Comparison of ENCODE assay signal across 8 cellular contexts in the genomic region with DNA sequence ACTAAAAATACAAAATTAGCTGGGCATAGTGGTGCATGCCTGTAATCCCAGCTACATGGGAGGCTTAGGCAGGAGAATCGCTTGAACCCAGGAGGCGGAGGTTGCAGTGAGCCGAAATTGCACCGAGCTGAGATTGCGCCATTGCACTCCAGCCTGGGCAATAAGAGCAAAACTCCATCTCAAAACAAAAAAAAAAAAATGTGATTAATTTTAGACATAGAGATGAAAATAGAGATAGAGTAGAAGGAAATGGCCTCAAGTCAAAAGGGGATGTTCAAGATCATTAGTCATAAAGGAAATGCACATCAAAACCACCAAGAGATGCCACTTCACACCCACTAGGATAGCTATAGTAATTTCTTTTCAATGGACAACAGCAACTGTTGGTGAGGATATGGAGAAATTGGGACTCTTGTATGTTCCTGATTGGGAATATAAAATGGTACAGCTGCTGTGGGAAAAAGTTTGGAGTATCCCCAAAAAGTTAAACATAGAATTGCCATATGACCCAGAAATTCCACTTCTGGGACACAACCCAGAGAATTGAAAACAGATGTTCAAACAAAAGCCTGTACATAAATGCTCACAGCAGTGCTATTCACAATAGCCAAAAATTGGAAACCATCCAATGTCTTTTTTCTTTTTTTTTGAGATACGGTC. TPM values are rescaled to one million over a fixed set of nuclear protein-coding genes. Genes with fewer than 3 reads are reported as not detected.
DNase-seq lines count a peak whose midpoint lies in the region; ATAC-seq and TF ChIP-seq lines count a peak whose summit lies in the region.

No MANE protein-coding gene starts in this region.

- TF ChIP-seq CTCF in A673 (conservative IDR thresholded peaks at IDR 0.05; ENCODE audit: low read depth, low read length) (no peak), upper lobe of left lung (IDR thresholded peaks at IDR 0.05) (no peak), OCI-LY7 (conservative IDR thresholded peaks at IDR 0.05; ENCODE audit: low read length) (no peak)

- H3K79me2 ChIP-seq in GM23248 (ENCODE audit: insufficient read depth) (no peaks in the 10 kb centered on the region), OCI-LY7 (ENCODE audit: insufficient read depth, low read depth, low read length) (no peaks in the 10 kb centered on the region)

- WGBS in GM23248 (ENCODE audit: low coverage in 1 of 2, low lambda C conversion rate in 2 of 2, missing lambda C conversion rate in 2 of 2), 2 experiments = 46% methylated on average over 6 of the region's 6 CpGs
- WGBS in upper lobe of left lung, 2 donors = 43% methylated on average over 6 of the region's 6 CpGs

- H2AFZ ChIP-seq in GM23248 = no peak overlapping the region
- H2AFZ ChIP-seq in OCI-LY7 (ENCODE audit: low read length) = no peak overlapping the region

- H3K27me3 ChIP-seq in A673 (replicated peaks; ENCODE audit: insufficient read depth, low read depth, low read length, poor library complexity) (no peaks in the 10 kb centered on the region), GM23248 (replicated peaks; ENCODE audit: insufficient read depth) (no peaks in the 10 kb centered on the region), SJSA1 (replicated peaks) (no peaks in the 10 kb centered on the region), upper lobe of left lung (no peaks in the 10 kb centered on the region), MG63 (no peaks in the 10 kb centered on the region)

- no peak for TF ChIP-seq POLR2A in upper lobe of left lung (IDR thresholded peaks at IDR 0.05)

- H3K4me1 ChIP-seq in A673 (ENCODE audit: insufficient read depth, low read length, poor library complexity, severe bottlenecking) (peaks cover 37% of the 10 kb centered on the region), GM23248 (ENCODE audit: insufficient read depth) (peaks cover 34% of the 10 kb centered on the region), SJSA1 (replicated peaks) (peaks cover 61% of the 10 kb centered on the region), upper lobe of left lung (peaks cover 39 to 59% (median 56%) of the 10 kb centered on the region in 4 donors), OCI-LY7 (ENCODE audit: insufficient read depth, low read length, poor library complexity, severe bottlenecking) (peaks cover 2% of the 10 kb centered on the region)

- H3K4me3 ChIP-seq in A673 (ENCODE audit: low read depth, low read length, poor library complexity, severe bottlenecking) = no peak overlapping the region
- H3K4me3 ChIP-seq in GM23248 = no peak overlapping the region; the same call in 1 of the 2 replicates
- no peak overlapping the region for H3K4me3 ChIP-seq in SJSA1
- no peak overlapping the region for H3K4me3 ChIP-seq in upper lobe of left lung
- H3K4me3 ChIP-seq in OCI-LY7 (ENCODE audit: low read depth, low read length, poor library complexity, severe bottlenecking) = no peak overlapping the region
- no peak overlapping the region for H3K4me3 ChIP-seq in MG63

- POLR2A ChIA-PET in A673 (lab: Charles Lee; ENCODE audit: low non-redundant PET) = no interaction called here
- POLR2A ChIA-PET in OCI-LY7 (lab: Charles Lee) = interaction anchor here (0.6 kb wide), 1 partner anchor 46 kb away, joined by 3 read pairs; no protein-coding TSS in a partner anchor

- in situ Hi-C loops in GM23248 (cut with MboI) = no loop called here

- H3K9ac ChIP-seq in GM23248 = no peak overlapping the region

- no peak for TF ChIP-seq EP300 in upper lobe of left lung (IDR thresholded peaks at IDR 0.05)

- DNase-seq in A673 (ENCODE audit: low spot score) = peak; percentile 93
- peak; percentile 86 for DNase-seq in GM23248
- DNase-seq in SJSA1 (ENCODE audit: low read depth in 1 of 2, low spot score in 2 of 2) = peak in 1 of 2 experiments; percentile 87
- no peak for DNase-seq in left cardiac atrium
- DNase-seq in upper lobe of left lung = no peak
- no peak for DNase-seq in OCI-LY7 (ENCODE audit: low spot score)
- DNase-seq in MG63 = no peak
- DNase-seq in DMS153 (lab: John Stamatoyannopoulos, UW) = no peak

- H3K9me3 ChIP-seq in A673 (ENCODE audit: low read depth, low read length, poor library complexity, severe bottlenecking) (no peaks in the 10 kb centered on the region), GM23248 (ENCODE audit: low read depth) (no peaks in the 10 kb centered on the region), SJSA1 (replicated peaks) (no peaks in the 10 kb centered on the region), upper lobe of left lung (no peaks in the 10 kb centered on the region), OCI-LY7 (ENCODE audit: low read length) (no peaks in the 10 kb centered on the region), MG63 (no peaks in the 10 kb centered on the region; the same call in 1 of the 2 replicates)

- ATAC-seq in left cardiac atrium = peak; percentile 38 to 47
- ATAC-seq in upper lobe of left lung (ENCODE audit: low FRiP score in 2 of 2) = peak in 1 of 2 donors; percentile 66

- CTCF ChIA-PET in A673 (lab: Charles Lee) (interaction anchor here (0.7 to 0.9 kb wide), 2 partner anchors 11 to 265 kb away, joined by 3 read pairs; no protein-coding TSS in a partner anchor), OCI-LY7 (lab: Charles Lee; ENCODE audit: unreplicated experiment) (no interaction called here)

- H3K36me3 ChIP-seq in A673 (ENCODE audit: insufficient read depth, low read length, poor library complexity, severe bottlenecking) = no peaks in the 10 kb centered on the region
- H3K36me3 ChIP-seq in GM23248 (ENCODE audit: low read depth) = no peaks in the 10 kb centered on the region
- no peaks in the 10 kb centered on the region; the same call in 1 of the 2 replicates for H3K36me3 ChIP-seq in SJSA1
- peaks cover 0 to 11% (median 0%) of the 10 kb centered on the region in 4 donors for H3K36me3 ChIP-seq in upper lobe of left lung
- H3K36me3 ChIP-seq in OCI-LY7 (ENCODE audit: insufficient read depth, low read length) = no peaks in the 10 kb centered on the region
- H3K36me3 ChIP-seq in MG63 = peaks cover 7% of the 10 kb centered on the region

- H3K27ac ChIP-seq in A673 (ENCODE audit: low read depth, low read length, poor library complexity, severe bottlenecking) = no peak overlapping the region
- H3K27ac ChIP-seq in GM23248 = peak overlapping the region; percentile 40
- peak overlapping the region; percentile 60 for H3K27ac ChIP-seq in SJSA1
- peak overlapping the region; percentile 15 to 54 (median 30) for H3K27ac ChIP-seq in upper lobe of left lung
- no peak overlapping the region for H3K27ac ChIP-seq in OCI-LY7 (ENCODE audit: low read depth, low read length, poor library complexity, severe bottlenecking)

- intact Hi-C loops in A673 (cut with micrococcal nuclease; ENCODE audit: unreplicated experiment) (loop anchor here (5.0 kb wide), 1 partner anchor 56 kb away; a partner anchor contains a TSS), left cardiac atrium (cut with DNase I) (no loop called here), OCI-LY7 (cut with micrococcal nuclease; ENCODE audit: unreplicated experiment) (no loop called here)

- peaks cover 20% of the 10 kb centered on the region for H3F3A ChIP-seq in GM23248 (ENCODE audit: insufficient read depth)

- H3K9me2 ChIP-seq in GM23248 (ENCODE audit: insufficient read depth) (no peaks in the 10 kb centered on the region), OCI-LY7 (ENCODE audit: insufficient read depth, low read length) (no peaks in the 10 kb centered on the region)

- H3K4me2 ChIP-seq in GM23248 (ENCODE audit: unreplicated experiment) = peak overlapping the region; percentile 3
- no peak overlapping the region for H3K4me2 ChIP-seq in OCI-LY7 (ENCODE audit: low read length)

- BruUV-seq in A673 (replicated peaks; lab: Mats Ljungman, UMichigan) (no TSS peak), OCI-LY7 (replicated peaks; lab: Mats Ljungman, UMichigan) (no TSS peak)

- H4K20me1 ChIP-seq in GM23248 (ENCODE audit: insufficient read depth) (no peaks in the 10 kb centered on the region), OCI-LY7 (ENCODE audit: insufficient read depth, low read length) (no peaks in the 10 kb centered on the region)

RNA-seq across cellular contexts. Expression of a gene that starts 55.4 kb away (rescaled TPM):
- 43.9 and 52.4 TPM in 2 replicates for total RNA-seq in A673 (2021)
- total RNA-seq in GM23248 (2014; rRNA removed; shearing (Covaris generic)) = 24.2 and 28.7 TPM in 2 replicates
- polyA plus RNA-seq in GM23248 (2016; fragmentation: Nextera tagmentation; extraction: Ambion mirVana) = 13.5 and 17.6 TPM in 2 replicates
- total RNA-seq in SJSA1 (2014; rRNA removed; shearing (Covaris generic)) = 20.9 and 32.6 TPM in 2 replicates
- total RNA-seq in left cardiac atrium = 100 to 1,000 TPM in 1 of 2 donors, 10 to 100 TPM in 1; 91.6 to 208 TPM
- 100 to 1,000 TPM in 5 of 6 donors, 10 to 100 TPM in 1; 84.1 to 230 (median 174) TPM for total RNA-seq in upper lobe of left lung
- total RNA-seq in OCI-LY7 (2014; rRNA removed; shearing (Covaris generic)) = 12.6 and 16.1 TPM in 2 replicates
- total RNA-seq in OCI-LY7 (2022) = 22.8 and 30.3 TPM in 2 replicates
- 9.5 and 18.3 TPM in 2 replicates for total RNA-seq in MG63 (2014; rRNA removed; shearing (Covaris generic); ENCODE audit: low replicate concordance)

Comparison
In these comparisons a context has a peak if more than half of its experiments do, and no peak if none do; other contexts are left out.
1. DNase-seq: peak in A673 (single experiment) and GM23248 (single experiment); none in left cardiac atrium (single experiment), upper lobe of left lung (0 of 2), OCI-LY7 (single experiment), MG63 (single experiment) and DMS153 (single experiment).
2. H3K27ac ChIP-seq: peak in GM23248 (single experiment), SJSA1 (single experiment) and upper lobe of left lung (4 of 4); none in A673 (single experiment) and OCI-LY7 (single experiment).